Comparison of ENCODE assay signal across 22 cellular contexts in the genomic region with DNA sequence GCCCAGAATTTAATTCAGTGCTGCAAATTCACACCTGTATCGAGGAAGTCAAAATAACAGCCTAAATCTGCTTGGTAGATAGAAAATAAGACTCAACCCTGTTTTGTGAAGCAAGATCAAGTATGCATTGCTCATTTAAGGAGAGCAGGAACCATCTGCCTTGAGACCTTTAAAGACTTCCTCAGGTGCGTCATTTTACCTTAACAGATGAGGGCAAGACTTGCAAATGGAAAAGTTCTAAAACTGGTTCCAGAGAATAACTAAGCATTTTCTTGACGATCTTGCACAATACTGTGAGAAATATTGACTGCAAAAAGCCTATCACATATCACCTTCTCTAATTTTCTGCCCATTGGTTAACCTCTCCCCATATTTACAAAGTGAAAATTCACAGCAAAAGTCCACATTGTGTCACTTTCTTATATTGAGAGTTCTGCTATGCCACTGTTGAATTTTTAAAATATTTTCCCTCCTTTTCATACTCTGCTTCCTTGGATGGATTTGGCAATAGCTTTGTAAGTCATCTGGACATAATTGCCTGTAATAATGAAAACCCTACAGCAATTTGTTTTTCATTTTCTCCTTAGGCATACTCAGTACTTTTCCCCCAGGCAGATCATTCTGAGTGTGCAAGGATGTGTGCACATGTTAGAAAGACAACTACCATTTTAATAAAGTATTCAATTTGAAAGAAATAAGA.
"Had no signal": no experiment of that assay in that cellular context is flagged by ENCODE, and none has a peak within 500 bp of the region (broad histone marks: within the 10 kb centered on the region; RNA-seq: fewer than 3 reads in every experiment).

No MANE protein-coding gene starts in this region.

- ATAC-seq: activated CD4-positive, alpha-beta T cell treated with anti-CD3 and anti-CD28 coated beads for 36 hours; gastroesophageal sphincter; heart left ventricle; left ventricle myocardium superior; psoas muscle; stimulated activated naive CD8-positive, alpha-beta T cell treated with anti-CD3 and anti-CD28 coated beads, Interleukin-15, Interleukin-2, amounts not matched to agents 100 U/mL and 50 U/mL, for 24 hours; T-helper 17 cell had no signal

- H3K9me3 ChIP-seq: gastroesophageal sphincter, heart left ventricle, pancreas, psoas muscle, right atrium auricular region, thyroid gland had no signal

- H3K27me3 ChIP-seq: cardiac muscle cell, gastroesophageal sphincter, heart left ventricle, pancreas, right atrium auricular region, thyroid gland had no signal

- H3K36me3 ChIP-seq: cardiac muscle cell, gastroesophageal sphincter, heart left ventricle, pancreas, right atrium auricular region, thyroid gland had no signal

- DNase-seq: activated B cell treated with CpG ODN at 0.5 μM for 24 hours; activated CD4-positive, alpha-beta memory T cell treated with anti-CD3 and anti-CD28 coated beads for 36 hours; activated CD4-positive, alpha-beta T cell treated with anti-CD3 and anti-CD28 coated beads for 36 hours; activated naive CD4-positive, alpha-beta T cell treated with Interleukin-2 at 50 U/mL for 16 hours; activated naive CD8-positive, alpha-beta T cell treated with anti-CD3 and anti-CD28 coated beads for 36 hours; activated T-cell treated with anti-CD3 and anti-CD28 coated beads, Interleukin-2, amount 50 U/mL, for 48 hours; amniotic stem cell; dermis blood vessel endothelial cell; effector CD8-positive, alpha-beta T cell; erythroblast; heart left ventricle; left ventricle myocardium superior; pancreas; psoas muscle; stimulated activated CD4-positive, alpha-beta T cell treated with anti-CD3 and anti-CD28 coated beads, Interleukin-4, amount 100 ng/mL, for 4 hours; stimulated activated naive CD8-positive, alpha-beta T cell treated with anti-CD3 and anti-CD28 coated beads, Interleukin-15, Interleukin-2, amounts not matched to agents 100 U/mL and 50 U/mL, for 24 hours; substantia nigra; T-helper 17 cell; thyroid gland had no signal

- H3K4me3 ChIP-seq: cardiac muscle cell, gastroesophageal sphincter, heart left ventricle, pancreas, psoas muscle, right atrium auricular region, thyroid gland had no signal

- H3K4me1 ChIP-seq: gastroesophageal sphincter, heart left ventricle, psoas muscle, right atrium auricular region, thyroid gland had no signal

- H3K27ac ChIP-seq: cardiac muscle cell, gastroesophageal sphincter, heart left ventricle, pancreas, psoas muscle, right atrium auricular region, thyroid gland had no signal
